In genomic region chr2:12507295-12507694, GRCh38 we compare ENCODE assay signal across 8 cellular contexts.
A peak's percentile ranks its signal among the peaks of the same experiment; 100 is the strongest.
DNase-seq lines count a peak whose midpoint lies in the region; ATAC-seq and TF ChIP-seq lines count a peak whose summit lies in the region.

No MANE protein-coding gene starts in this region.

- H4K20me1 ChIP-seq in KMS-11 (ENCODE audit: insufficient read depth) = no peaks in the 10 kb centered on the region

- DNase-seq in CD4-positive, alpha-beta memory T cell = peak; percentile 45 to 75 (median 48)
- DNase-seq in activated CD4-positive, alpha-beta T cell treated with anti-CD3 and anti-CD28 coated beads, Interleukin-2, amount 50 U/mL, for 48 hours = peak; percentile 77 to 81
- DNase-seq in fibroblast of the conjunctiva (ENCODE audit: low read depth) (peak; percentile 28), head of caudate nucleus (no peak), NCI-H2227 (lab: John Stamatoyannopoulos, UW; ENCODE audit: unreplicated experiment) (no peak)

- CTCF ChIA-PET in CD4-positive, alpha-beta memory T cell (lab: Charles Lee; ENCODE audit: partially characterized antibody) = interaction anchor here (4.2 kb wide), 1 partner anchor 209 kb away, joined by 22 read pairs; the partner anchor contains the start of gene TRIB2

- peak overlapping the region; percentile 70 to 93 (median 84) for H3K27ac Mint-ChIP-seq in CD4-positive, alpha-beta memory T cell

- H3K27me3 Mint-ChIP-seq in CD4-positive, alpha-beta memory T cell = no peaks in the 10 kb centered on the region

- H3K36me3 Mint-ChIP-seq in CD4-positive, alpha-beta memory T cell = no peaks in the 10 kb centered on the region

- peaks cover 77 to 100% (median 86%) of the 10 kb centered on the region in 4 donors for H3K4me1 Mint-ChIP-seq in CD4-positive, alpha-beta memory T cell

- no peaks in the 10 kb centered on the region for H3K9me3 ChIP-seq in CD4-positive, alpha-beta memory T cell (ENCODE audit: control insufficient read depth in 1 of 2, low read length in 2 of 2)

- no peaks in the 10 kb centered on the region for H3K36me3 ChIP-seq in CD4-positive, alpha-beta memory T cell (ENCODE audit: insufficient read depth, low read length)
- H3K36me3 ChIP-seq in KMS-11 (ENCODE audit: insufficient read depth) = no peaks in the 10 kb centered on the region

- H3K27me3 ChIP-seq in CD4-positive, alpha-beta memory T cell (ENCODE audit: insufficient read depth, low read length) = no peaks in the 10 kb centered on the region
- peaks cover 3% of the 10 kb centered on the region; the same call in 1 of the 2 replicates for H3K27me3 ChIP-seq in KMS-11 (ENCODE audit: insufficient read depth, low read depth)

- H3K79me2 ChIP-seq in KMS-11 (ENCODE audit: insufficient read depth, low read depth) = no peaks in the 10 kb centered on the region

- peaks cover 77% of the 10 kb centered on the region for H3K4me1 ChIP-seq in CD4-positive, alpha-beta memory T cell (ENCODE audit: insufficient read depth, low read length)
- H3K4me1 ChIP-seq in KMS-11 (ENCODE audit: low read depth, poor library complexity, severe bottlenecking) = peaks cover 54% of the 10 kb centered on the region

- POLR2A ChIA-PET in CD4-positive, alpha-beta memory T cell (lab: Charles Lee; ENCODE audit: partially characterized antibody) = interaction anchor here (1.1 to 13.3 kb wide), 3 partner anchors 8 to 17 kb away, joined by 3 to 164 read pairs (median 3); no protein-coding TSS in a partner anchor

- ATAC-seq in GM21723 (IDR thresholded peaks at IDR 0.05; ENCODE audit: unreplicated experiment) = peak; percentile 62
- ATAC-seq in SK-N-SH treated with all-trans-retinoic acid at 6 μM for 48 hours = no peak

- H3K4me3 ChIP-seq in CD4-positive, alpha-beta memory T cell (ENCODE audit: low read length in 2 of 2) = peak overlapping the region in 1 of 2 donors; percentile 21
- no peak overlapping the region for H3K4me3 ChIP-seq in KMS-11 (IDR thresholded peaks at IDR 0.05; ENCODE audit: insufficient read depth, low read depth, low read length)

- H3K4me2 ChIP-seq in KMS-11 = peak overlapping the region; percentile 38

- intact Hi-C loops in CD4-positive, alpha-beta memory T cell (cut with micrococcal nuclease) = no loop called here
- intact Hi-C loops in head of caudate nucleus (cut with DNase I) = no loop called here

- H3K9ac ChIP-seq in KMS-11 = no peak overlapping the region

- H3K27ac ChIP-seq in CD4-positive, alpha-beta memory T cell (ENCODE audit: low read depth, low read length) = no peak overlapping the region
- H3K27ac ChIP-seq in KMS-11 = no peak overlapping the region

- H3K9me3 Mint-ChIP-seq in CD4-positive, alpha-beta memory T cell = peaks cover 0 to 5% (median 3%) of the 10 kb centered on the region in 8 donors

- no peak overlapping the region for H2AFZ ChIP-seq in KMS-11 (ENCODE audit: low read depth)

- TF ChIP-seq CTCF in KMS-11 (conservative IDR thresholded peaks at IDR 0.05; ENCODE audit: low read depth, low read length) = no peak

- peak overlapping the region; percentile 7 to 79 (median 72) for H3K4me3 Mint-ChIP-seq in CD4-positive, alpha-beta memory T cell

TF ChIP-seq in SK-N-SH treated with all-trans-retinoic acid at 6 μM for 48 hours, 23 proteins besides CTCF, POLR2A, EP300 and RAD21:
- TF ChIP-seq CSDC2 (CRISPR knock-in tag; IDR thresholded peaks at IDR 0.05) (no peak), PPARA (CRISPR knock-in tag; IDR thresholded peaks at IDR 0.05; ENCODE audit: borderline replicate concordance) (no peak), TSHZ2 (CRISPR knock-in tag; IDR thresholded peaks at IDR 0.05) (no peak), ISL1 (CRISPR knock-in tag; IDR thresholded peaks at IDR 0.05) (no peak), BACH2 (CRISPR knock-in tag; IDR thresholded peaks at IDR 0.05; ENCODE audit: borderline replicate concordance) (no peak), GLIS3 (CRISPR knock-in tag; IDR thresholded peaks at IDR 0.05) (no peak)

Comparison
In these comparisons a context has a peak if more than half of its experiments do, and no peak if none do; other contexts are left out.
1. DNase-seq: peak in CD4-positive, alpha-beta memory T cell (5 of 5), activated CD4-positive, alpha-beta T cell treated with anti-CD3 and anti-CD28 coated beads, Interleukin-2, amount 50 U/mL, for 48 hours (2 of 2) and fibroblast of the conjunctiva (single experiment); none in head of caudate nucleus (0 of 42) and NCI-H2227 (single experiment).